In genomic region chr7:85030893-85031292, GRCh38 we compare ENCODE assay signal across 9 cellular contexts.
DNase-seq lines count a peak whose midpoint lies in the region; ATAC-seq and TF ChIP-seq lines count a peak whose summit lies in the region.
"Had no signal": no experiment of that assay in that cellular context is flagged by ENCODE, and none has a peak within 500 bp of the region (broad histone marks: within the 10 kb centered on the region; RNA-seq: fewer than 3 reads in every experiment).

No MANE protein-coding gene starts in this region.

- DNase-seq in cardiac muscle cell (ENCODE audit: low read depth in 1 of 2, low spot score in 1 of 2) = peak; percentile 52 to 69
- DNase-seq in Right ventricle myocardium superior = no peak
- DNase-seq in SKM-1 (lab: John Stamatoyannopoulos, UW; ENCODE audit: unreplicated experiment) = peak; percentile 26
- DNase-seq in glutamatergic neuron = no peak
- no peak for DNase-seq in naive thymus-derived CD8-positive, alpha-beta T cell
- no peak for DNase-seq in activated CD4-positive, alpha-beta T cell treated with anti-CD3 and anti-CD28 coated beads for 1 hour

- H3K4me1 Mint-ChIP-seq in glutamatergic neuron (ENCODE audit: low read depth, unreplicated experiment) = peaks cover 3% of the 10 kb centered on the region
- H3K4me1 Mint-ChIP-seq in naive thymus-derived CD8-positive, alpha-beta T cell = no peaks in the 10 kb centered on the region
- H3K4me1 Mint-ChIP-seq: central memory CD8-positive, alpha-beta T cell had no signal

- POLR2A ChIA-PET in naive thymus-derived CD8-positive, alpha-beta T cell (lab: Charles Lee) = no interaction called here

- intact Hi-C loops in Right ventricle myocardium superior (cut with DNase I) = no loop called here

- no peak overlapping the region for H3K4me3 Mint-ChIP-seq in glutamatergic neuron (ENCODE audit: unreplicated experiment)
- H3K4me3 Mint-ChIP-seq in naive thymus-derived CD8-positive, alpha-beta T cell = no peak overlapping the region
- H3K4me3 Mint-ChIP-seq: central memory CD8-positive, alpha-beta T cell had no signal

- H3K4me1 ChIP-seq in cardiac muscle cell (ENCODE audit: low read depth) = peaks cover 8% of the 10 kb centered on the region

- no peaks in the 10 kb centered on the region for H3K27me3 Mint-ChIP-seq in glutamatergic neuron (ENCODE audit: unreplicated experiment)
- peaks cover 0 to 9% (median 0%) of the 10 kb centered on the region in 5 donors for H3K27me3 Mint-ChIP-seq in naive thymus-derived CD8-positive, alpha-beta T cell
- H3K27me3 Mint-ChIP-seq: central memory CD8-positive, alpha-beta T cell had no signal

- ATAC-seq in Right ventricle myocardium superior (ENCODE audit: poor library complexity) (no peak), HG03520 (IDR thresholded peaks at IDR 0.05; ENCODE audit: unreplicated experiment) (peak; percentile 51), HG02759 (IDR thresholded peaks at IDR 0.05; ENCODE audit: unreplicated experiment) (no peak)
- no peak for ATAC-seq in naive thymus-derived CD8-positive, alpha-beta T cell

- TF ChIP-seq CTCF in cardiac muscle cell (IDR thresholded peaks at IDR 0.05; ENCODE audit: low read depth, low read length) (peak; percentile 52), glutamatergic neuron (IDR thresholded peaks at IDR 0.05; ENCODE audit: partially characterized antibody, unreplicated experiment) (peak; percentile 67)

- H3K4me3 ChIP-seq in cardiac muscle cell = no peak overlapping the region

- H3K9me3 ChIP-seq in cardiac muscle cell (ENCODE audit: low read depth) = no peaks in the 10 kb centered on the region

- no peaks in the 10 kb centered on the region for H3K36me3 Mint-ChIP-seq in glutamatergic neuron (ENCODE audit: unreplicated experiment)
- H3K36me3 Mint-ChIP-seq in naive thymus-derived CD8-positive, alpha-beta T cell = no peaks in the 10 kb centered on the region

- no peak overlapping the region for H3K27ac ChIP-seq in cardiac muscle cell

- no peaks in the 10 kb centered on the region for H3K27me3 ChIP-seq in cardiac muscle cell

- H3K27ac Mint-ChIP-seq in glutamatergic neuron (ENCODE audit: unreplicated experiment) = no peak overlapping the region
- H3K27ac Mint-ChIP-seq in naive thymus-derived CD8-positive, alpha-beta T cell = no peak overlapping the region

- no peaks in the 10 kb centered on the region for H3K36me3 ChIP-seq in cardiac muscle cell

- H3K9me3 Mint-ChIP-seq in glutamatergic neuron (ENCODE audit: unreplicated experiment) = no peaks in the 10 kb centered on the region
- no peaks in the 10 kb centered on the region for H3K9me3 Mint-ChIP-seq in naive thymus-derived CD8-positive, alpha-beta T cell

Comparison
In these comparisons a context has a peak if more than half of its experiments do, and no peak if none do; other contexts are left out.
1. DNase-seq: peak in cardiac muscle cell (2 of 2) and SKM-1 (single experiment); none in Right ventricle myocardium superior (single experiment), glutamatergic neuron (single experiment), naive thymus-derived CD8-positive, alpha-beta T cell (0 of 10) and activated CD4-positive, alpha-beta T cell treated with anti-CD3 and anti-CD28 coated beads for 1 hour (single experiment).